8 cellular contexts compared by ENCODE assay signal in genomic region chr16:1964046-1964505, GRCh38. TPM values are rescaled to one million over a fixed set of nuclear protein-coding genes. Genes with fewer than 3 reads are reported as not detected.
DNase-seq lines count a peak whose midpoint lies in the region; ATAC-seq and TF ChIP-seq lines count a peak whose summit lies in the region.

No MANE protein-coding gene starts in this region.

- H3K4me1 Mint-ChIP-seq in natural killer cell treated with Interleukin-12 subunit alpha and Interleukin-12 subunit beta and Interleukin-15 and Interleukin-18, amount 100 ng/mL, for 72 hours (ENCODE audit: low read depth in 2 of 2) = peaks cover 28 to 40% of the 10 kb centered on the region in 2 donors

- ATAC-seq in HG02642 (IDR thresholded peaks at IDR 0.05; ENCODE audit: poor library complexity, unreplicated experiment) (peak; percentile 24), HG03378 (IDR thresholded peaks at IDR 0.05; ENCODE audit: unreplicated experiment) (no peak)
- peak; percentile 3 to 7 for ATAC-seq in natural killer cell treated with Interleukin-12 subunit alpha and Interleukin-12 subunit beta and Interleukin-15 and Interleukin-18, amount 100 ng/mL, for 72 hours

- peaks cover 19% of the 10 kb centered on the region for H3K36me3 Mint-ChIP-seq in natural killer cell treated with Interleukin-12 subunit alpha and Interleukin-12 subunit beta and Interleukin-15 and Interleukin-18, amount 100 ng/mL, for 72 hours

- no peaks in the 10 kb centered on the region for H3K27me3 Mint-ChIP-seq in natural killer cell treated with Interleukin-12 subunit alpha and Interleukin-12 subunit beta and Interleukin-15 and Interleukin-18, amount 100 ng/mL, for 72 hours

- peak; percentile 44; the same call in 2 of the 3 replicates for TF ChIP-seq CTCF in GM12872 (IDR thresholded peaks at IDR 0.05; ENCODE audit: insufficient read depth, low read depth, low read length)

- DNase-seq in T-helper 9 cell = peak; percentile 37
- no peak for DNase-seq in natural killer cell treated with Interleukin-12 subunit alpha and Interleukin-12 subunit beta and Interleukin-15 and Interleukin-18, amount 100 ng/mL, for 72 hours (ENCODE audit: low spot score)
- no peak for DNase-seq in NCI-H524 treated with DMSO at 0.1 percent for 48 hours (lab: John Stamatoyannopoulos, UW)
- no peak for DNase-seq in inferior parietal cortex (ENCODE audit: extremely low spot score)

- no peaks in the 10 kb centered on the region for H3K27me3 ChIP-seq in endocrine pancreas (ENCODE audit: control insufficient read depth, insufficient read depth, low read length)

- H3K4me3 ChIP-seq in endocrine pancreas (ENCODE audit: control insufficient read depth, insufficient read depth, low read length) = peak overlapping the region; percentile 84

- H3K27ac Mint-ChIP-seq in natural killer cell treated with Interleukin-12 subunit alpha and Interleukin-12 subunit beta and Interleukin-15 and Interleukin-18, amount 100 ng/mL, for 72 hours = peak overlapping the region; percentile 94 to 95

- no peaks in the 10 kb centered on the region for H3K9me3 Mint-ChIP-seq in natural killer cell treated with Interleukin-12 subunit alpha and Interleukin-12 subunit beta and Interleukin-15 and Interleukin-18, amount 100 ng/mL, for 72 hours

- no peaks in the 10 kb centered on the region for H3K9me3 ChIP-seq in endocrine pancreas (ENCODE audit: control insufficient read depth, low read length)

- peak overlapping the region; percentile 100 for H3K4me3 Mint-ChIP-seq in natural killer cell treated with Interleukin-12 subunit alpha and Interleukin-12 subunit beta and Interleukin-15 and Interleukin-18, amount 100 ng/mL, for 72 hours

- no peaks in the 10 kb centered on the region for H3K4me1 ChIP-seq in endocrine pancreas (ENCODE audit: control insufficient read depth, insufficient read depth, low read length)

- peak overlapping the region; percentile 45 for H3K9ac ChIP-seq in endocrine pancreas (ENCODE audit: control insufficient read depth, insufficient read depth, low read length)

- H3K36me3 ChIP-seq in endocrine pancreas (ENCODE audit: control insufficient read depth, insufficient read depth, low read length) = no peaks in the 10 kb centered on the region

RNA-seq across cellular contexts. Expression of gene RPS2, which starts 0.6 kb away (rescaled TPM):
- 1,000 to 10,000 TPM; 2,056 to 2,952 TPM for total RNA-seq in natural killer cell treated with Interleukin-12 subunit alpha and Interleukin-12 subunit beta and Interleukin-15 and Interleukin-18, amount 100 ng/mL, for 72 hours

RNA-seq across cellular contexts. Expression of gene RNF151, which starts 2.6 kb away (rescaled TPM):
- total RNA-seq in natural killer cell treated with Interleukin-12 subunit alpha and Interleukin-12 subunit beta and Interleukin-15 and Interleukin-18, amount 100 ng/mL, for 72 hours = not detected

RNA-seq across cellular contexts. Expression of gene NDUFB10, which starts 4.7 kb away (rescaled TPM):
- 100 to 1,000 TPM in 1 of 2 donors, 10 to 100 TPM in 1; 95.0 to 103 TPM for total RNA-seq in natural killer cell treated with Interleukin-12 subunit alpha and Interleukin-12 subunit beta and Interleukin-15 and Interleukin-18, amount 100 ng/mL, for 72 hours

RNA-seq across cellular contexts. Expression of gene TBL3, which starts 7.8 kb away (rescaled TPM):
- total RNA-seq in natural killer cell treated with Interleukin-12 subunit alpha and Interleukin-12 subunit beta and Interleukin-15 and Interleukin-18, amount 100 ng/mL, for 72 hours = 10 to 100 TPM; 39.3 to 78.3 TPM

RNA-seq across cellular contexts. Expression of gene RPL3L, which starts 9.6 kb away (rescaled TPM):
- 1 to 10 TPM in 1 of 2 donors, not detected in 1; 1.5 TPM for total RNA-seq in natural killer cell treated with Interleukin-12 subunit alpha and Interleukin-12 subunit beta and Interleukin-15 and Interleukin-18, amount 100 ng/mL, for 72 hours
